8 cellular contexts compared by ENCODE assay signal in genomic region chr5:76582252-76583162, GRCh38. TPM values are rescaled to one million over a fixed set of nuclear protein-coding genes. Genes with fewer than 3 reads are reported as not detected.
DNase-seq lines count a peak whose midpoint lies in the region; ATAC-seq and TF ChIP-seq lines count a peak whose summit lies in the region.

No MANE protein-coding gene starts in this region.

- no peaks in the 10 kb centered on the region for H3K9me3 Mint-ChIP-seq in activated naive CD4-positive, alpha-beta T cell treated with anti-CD3 and anti-CD28 coated beads for 36 hours
- H3K9me3 Mint-ChIP-seq in activated B cell treated with CpG ODN at 0.5 μM for 24 hours = no peaks in the 10 kb centered on the region

- intact Hi-C loops in activated naive CD4-positive, alpha-beta T cell treated with anti-CD3 and anti-CD28 coated beads for 36 hours (cut with micrococcal nuclease) = loop anchor here (1.0 to 10.0 kb wide), 11 partner anchors 35 to 865 kb away; partner anchors contain the start of gene POC5
- intact Hi-C loops in activated B cell treated with CpG ODN at 0.5 μM for 24 hours (cut with micrococcal nuclease) = loop anchor here (1.0 to 2.0 kb wide), 5 partner anchors 11 to 848 kb away; partner anchors contain the start of gene IQGAP2

- peak overlapping the region; percentile 36 for H3K27ac Mint-ChIP-seq in activated naive CD4-positive, alpha-beta T cell treated with anti-CD3 and anti-CD28 coated beads for 36 hours
- H3K27ac Mint-ChIP-seq in activated B cell treated with CpG ODN at 0.5 μM for 24 hours = no peak overlapping the region

- POLR2A ChIA-PET in activated B cell treated with CpG ODN at 0.5 μM for 24 hours (lab: Charles Lee) = interaction anchor here (1.1 to 1.5 kb wide), 2 partner anchors 178 to 180 kb away, joined by 4 to 6 read pairs; no protein-coding TSS in a partner anchor

- ATAC-seq in HG03095 (IDR thresholded peaks at IDR 0.05; ENCODE audit: unreplicated experiment) (peak; percentile 91), activated B cell treated with CpG ODN at 0.5 μM for 24 hours (ENCODE audit: low read depth) (peak; percentile 74)

- H3K4me1 Mint-ChIP-seq in activated naive CD4-positive, alpha-beta T cell treated with anti-CD3 and anti-CD28 coated beads for 36 hours (ENCODE audit: low read depth) = peaks cover 27% of the 10 kb centered on the region
- peaks cover 17% of the 10 kb centered on the region for H3K4me1 Mint-ChIP-seq in activated B cell treated with CpG ODN at 0.5 μM for 24 hours

- H3K27me3 Mint-ChIP-seq in activated naive CD4-positive, alpha-beta T cell treated with anti-CD3 and anti-CD28 coated beads for 36 hours (ENCODE audit: low read depth) = no peaks in the 10 kb centered on the region
- no peaks in the 10 kb centered on the region for H3K27me3 Mint-ChIP-seq in activated B cell treated with CpG ODN at 0.5 μM for 24 hours

- no peak for TF ChIP-seq CTCF in activated B cell treated with CpG ODN at 0.5 μM for 24 hours (IDR thresholded peaks at IDR 0.05)

- DNase-seq in activated naive CD4-positive, alpha-beta T cell treated with anti-CD3 and anti-CD28 coated beads for 36 hours = peak; percentile 65
- DNase-seq in activated naive CD4-positive, alpha-beta T cell (lab: John Stamatoyannopoulos, UW) = no peak
- DNase-seq in activated B cell treated with CpG ODN at 0.5 μM for 24 hours (no peak), pons (ENCODE audit: low spot score) (peak; percentile 33), midbrain (lab: John Stamatoyannopoulos, UW) (no peak), HPDE6-E6E7 (ENCODE audit: extremely low spot score) (no peak)
- DNase-seq in activated CD8-positive, alpha-beta memory T cell treated with anti-CD3 and anti-CD28 coated beads, Interleukin-2, amount 50 U/mL, for 48 hours = no peak

- peaks cover 3% of the 10 kb centered on the region for H3K36me3 Mint-ChIP-seq in activated naive CD4-positive, alpha-beta T cell treated with anti-CD3 and anti-CD28 coated beads for 36 hours (ENCODE audit: low read depth)
- no peaks in the 10 kb centered on the region for H3K36me3 Mint-ChIP-seq in activated B cell treated with CpG ODN at 0.5 μM for 24 hours (ENCODE audit: low read depth)

- CTCF ChIA-PET in activated naive CD4-positive, alpha-beta T cell treated with anti-CD3 and anti-CD28 coated beads for 36 hours (lab: Charles Lee) = interaction anchor here (0.5 to 4.0 kb wide), 18 partner anchors 9 to 328 kb away, joined by 3 to 47 read pairs (median 4); partner anchors contain the start of gene IQGAP2
- CTCF ChIA-PET in activated B cell treated with CpG ODN at 0.5 μM for 24 hours (lab: Charles Lee) = interaction anchor here (0.8 to 1.8 kb wide), 11 partner anchors 35 to 847 kb away, joined by 3 to 6 read pairs (median 5); partner anchors contain the start of gene IQGAP2

- H3K4me3 Mint-ChIP-seq in activated naive CD4-positive, alpha-beta T cell treated with anti-CD3 and anti-CD28 coated beads for 36 hours = no peak overlapping the region
- H3K4me3 Mint-ChIP-seq in activated B cell treated with CpG ODN at 0.5 μM for 24 hours = no peak overlapping the region

RNA-seq across cellular contexts. Expression of gene F2RL2, which starts 40.7 kb away (rescaled TPM):
- total RNA-seq in activated naive CD4-positive, alpha-beta T cell treated with anti-CD3 and anti-CD28 coated beads for 36 hours = not detected
- not detected in 2 replicates for total RNA-seq in activated B cell treated with CpG ODN at 0.5 μM for 24 hours

Comparison
In these comparisons a context has a peak if more than half of its experiments do, and no peak if none do; other contexts are left out.
1. DNase-seq: peak in activated naive CD4-positive, alpha-beta T cell treated with anti-CD3 and anti-CD28 coated beads for 36 hours (single experiment) and pons (single experiment); none in activated naive CD4-positive, alpha-beta T cell (0 of 4), activated B cell treated with CpG ODN at 0.5 μM for 24 hours (single experiment), activated CD8-positive, alpha-beta memory T cell treated with anti-CD3 and anti-CD28 coated beads, Interleukin-2, amount 50 U/mL, for 48 hours (single experiment), midbrain (single experiment) and HPDE6-E6E7 (single experiment).